8 cellular contexts compared by ENCODE assay signal in the genomic region with DNA sequence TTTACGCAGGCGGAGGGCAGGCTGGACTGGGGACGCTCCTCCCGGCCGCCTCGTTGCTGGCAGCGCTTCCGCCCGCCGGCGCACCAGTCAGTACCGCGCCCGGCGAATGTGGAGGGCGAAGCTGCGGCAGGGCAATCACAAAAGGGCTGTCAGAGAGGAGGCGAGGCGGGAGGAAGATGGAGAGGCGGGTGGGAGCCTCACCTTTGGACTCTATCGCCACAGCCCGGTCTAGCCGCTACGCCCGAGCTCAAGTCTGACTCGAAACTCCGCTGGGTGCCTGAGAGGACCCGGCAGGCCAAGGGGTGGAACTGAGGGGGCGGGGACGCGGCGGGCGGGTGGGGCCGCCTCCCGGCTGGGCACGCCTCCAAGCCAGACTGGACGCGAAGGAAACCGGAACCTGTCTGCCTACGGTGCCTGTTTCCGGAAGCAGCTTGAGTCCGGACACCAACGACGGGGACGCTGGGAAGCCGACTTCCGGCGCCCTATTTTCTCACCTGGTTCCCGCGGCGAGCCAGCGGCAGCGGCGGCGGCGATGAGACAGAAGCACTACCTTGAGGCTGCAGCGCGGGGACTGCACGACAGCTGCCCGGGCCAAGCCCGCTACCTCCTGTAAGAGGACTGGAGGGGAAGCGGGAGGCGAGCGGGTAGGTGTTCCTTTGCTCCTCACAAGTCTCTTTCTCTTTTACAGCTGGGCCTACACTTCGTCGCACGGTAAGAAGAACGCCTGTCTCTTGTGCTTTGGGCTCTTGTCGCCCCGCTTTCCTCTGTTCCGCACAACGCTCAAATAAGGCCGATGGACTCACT.
A peak's percentile ranks its signal among the peaks of the same experiment; 100 is the strongest.
DNase-seq lines count a peak whose midpoint lies in the region; TF ChIP-seq lines count a peak whose summit lies in the region.

A gene (plus strand): TSS at position 483 of the 804 bp plus-strand sequence.

- H2BK20ac ChIP-seq in H9 (ENCODE audit: low read depth, low read length, poor library complexity, severe bottlenecking): no peak within 1 kb of the TSS

- no peak within 1 kb of the TSS for H2BK5ac ChIP-seq in H9 (ENCODE audit: insufficient read length, low read length)

- no peak within 1 kb of the TSS for H2BK15ac ChIP-seq in H9 (ENCODE audit: low read depth, low read length)

- H3T11ph ChIP-seq in H9 (ENCODE audit: low read length): no peak within 1 kb of the TSS

- H3K79me2 ChIP-seq in H9 (ENCODE audit: insufficient read depth, low read length): peaks cover 6% of the 10 kb centered on the region

- H3K9me3 Mint-ChIP-seq in H9 (peaks cover 0 to 7% of the 10 kb centered on the region in 2 experiments; a peak in 1 of 5 replicates), neural crest cell (no peaks in the 10 kb centered on the region)

- no peak within 1 kb of the TSS for H3K56ac ChIP-seq in H9 (ENCODE audit: insufficient read length, low read depth, low read length)

- no peak within 1 kb of the TSS for H2BK12ac ChIP-seq in H9 (ENCODE audit: insufficient read length, low read depth, low read length)

- no peak within 1 kb of the TSS for H2AK5ac ChIP-seq in H9 (ENCODE audit: insufficient read length, low read length)

- no peak within 1 kb of the TSS for H4K5ac ChIP-seq in H9 (ENCODE audit: insufficient read length, low read depth, low read length)

- H3K27ac Mint-ChIP-seq in H9 (peak within 1 kb of the TSS; percentile 89 to 94 (median 93)), neural crest cell (ENCODE audit: unreplicated experiment) (peak within 1 kb of the TSS; percentile 97)

- no peaks in the 10 kb centered on the region for H4K20me1 ChIP-seq in H9 (ENCODE audit: control insufficient read depth, insufficient read depth, insufficient read length)

- no peaks in the 10 kb centered on the region for H3K27me3 ChIP-seq in H9 (ENCODE audit: insufficient read depth, low read length)
- no peaks in the 10 kb centered on the region for H3K27me3 ChIP-seq in stomach

- H3K36me3 Mint-ChIP-seq in H9 (ENCODE audit: insufficient read depth in 1 of 3, low read depth in 3 of 3) (peaks cover 23 to 39% (median 30%) of the 10 kb centered on the region in 3 experiments), neural crest cell (ENCODE audit: low read depth) (peaks cover 12% of the 10 kb centered on the region)

- no peak within 1 kb of the TSS for H3K4ac ChIP-seq in H9 (ENCODE audit: low read depth, low read length)

- H3K9me3 ChIP-seq in ES-I3 (ENCODE audit: control insufficient read depth, insufficient read depth, low read length) (no peaks in the 10 kb centered on the region; the same call in 1 of the 2 replicates), H9 (ENCODE audit: control insufficient read depth, low read depth, low read length) (no peaks in the 10 kb centered on the region), stomach (no peaks in the 10 kb centered on the region)

- intact Hi-C loops in stomach (cut with DNase I; ENCODE audit: low total_unique reads): no loop called here

- H3K23me2 ChIP-seq in H9 (ENCODE audit: insufficient read length, low read depth, low read length, poor library complexity, severe bottlenecking): no peaks in the 10 kb centered on the region

- no peak within 1 kb of the TSS for H3K23ac ChIP-seq in H9 (ENCODE audit: insufficient read length, low read depth, low read length)

- H3K36me3 ChIP-seq in ES-I3 (ENCODE audit: insufficient read depth, low read length) (peaks cover 13% of the 10 kb centered on the region), stomach (peaks cover 11 to 31% (median 29%) of the 10 kb centered on the region in 4 donors)

- peak within 1 kb of the TSS; percentile 94 to 98 for H3K4me3 Mint-ChIP-seq in H9
- peak within 1 kb of the TSS; percentile 98 for H3K4me3 Mint-ChIP-seq in neural crest cell

- no peak for TF ChIP-seq CTCF in H9 (conservative IDR thresholded peaks at IDR 0.05)
- TF ChIP-seq CTCF in foreskin fibroblast (IDR thresholded peaks at IDR 0.05; ENCODE audit: low read depth, low read length): no peak
- TF ChIP-seq CTCF in neural crest cell (conservative IDR thresholded peaks at IDR 0.05): no peak
- no peak for TF ChIP-seq CTCF in stomach (IDR thresholded peaks at IDR 0.05)

- no peak within 1 kb of the TSS for H2BK120ac ChIP-seq in H9 (ENCODE audit: low read depth, low read length, poor library complexity, severe bottlenecking)

- TF ChIP-seq EP300 in stomach (IDR thresholded peaks at IDR 0.05): no peak

- H3K27ac ChIP-seq in H9 (ENCODE audit: insufficient read length, low read depth, low read length): no peak within 1 kb of the TSS
- H3K27ac ChIP-seq in stomach: peak within 1 kb of the TSS; percentile 87 to 98 (median 93)

- TF ChIP-seq POLR2A in Raji (IDR thresholded peaks at IDR 0.05; ENCODE audit: insufficient read depth, low read depth, low read length) (peak; percentile 91), stomach (IDR thresholded peaks at IDR 0.05) (no peak)

- no peaks in the 10 kb centered on the region for H3K27me3 Mint-ChIP-seq in H9 (ENCODE audit: low read depth)
- peaks cover 3% of the 10 kb centered on the region for H3K27me3 Mint-ChIP-seq in neural crest cell (ENCODE audit: low read depth)

- peaks cover 19 to 20% of the 10 kb centered on the region in 2 experiments for H3K4me1 Mint-ChIP-seq in H9
- H3K4me1 Mint-ChIP-seq in neural crest cell: peaks cover 26% of the 10 kb centered on the region

- no peaks in the 10 kb centered on the region for H3K79me1 ChIP-seq in H9 (ENCODE audit: insufficient read depth, low read depth, low read length, poor library complexity, severe bottlenecking)

- peak within 1 kb of the TSS; percentile 86 for H3K9ac ChIP-seq in ES-I3 (ENCODE audit: low read depth, low read length)
- H3K9ac ChIP-seq in H9 (ENCODE audit: extremely low read depth, insufficient read length, low read length): peak within 1 kb of the TSS; percentile 89

- H4K91ac ChIP-seq in H9 (ENCODE audit: insufficient read length, low read depth, low read length): no peak within 1 kb of the TSS

- H3K18ac ChIP-seq in H9 (ENCODE audit: insufficient read length, low read depth, low read length): peak within 1 kb of the TSS; percentile 15

- no peak within 1 kb of the TSS for H2AFZ ChIP-seq in H9 (ENCODE audit: low read length)

- peak within 1 kb of the TSS; percentile 81 for H3K4me2 ChIP-seq in H9 (ENCODE audit: insufficient read depth, insufficient read length, low read length)

- 0 out of 2 replicates have a peak within 1 kb of the TSS, but pooled peaks have one; percentile 75 for H3K14ac ChIP-seq in H9 (ENCODE audit: insufficient read depth, low read length)

- WGBS in H9 (ENCODE audit: extremely low coverage, insufficient read length, low lambda C conversion rate): no CpG with 5 or more reads among the region's 73 CpGs
- 0% methylated on average over 47 to 73 of the region's 73 CpGs for WGBS in stomach, 5 donors

- H3K4me1 ChIP-seq in ES-I3 (ENCODE audit: insufficient read depth, low read length) (no peaks in the 10 kb centered on the region), H9 (ENCODE audit: insufficient read depth, low read length) (peaks cover 2% of the 10 kb centered on the region; the same call in 1 of the 2 replicates), stomach (peaks cover 14 to 39% (median 23%) of the 10 kb centered on the region in 4 donors)

- H4K8ac ChIP-seq in H9 (replicated peaks; ENCODE audit: insufficient read length, low read depth, low read length): no peak within 1 kb of the TSS

- DNase-seq in H9 (peak; percentile 96), M059J (ENCODE audit: low read depth) (peak; percentile 90), activated gamma-delta T cell (lab: John Stamatoyannopoulos, UW) (peak; percentile 81), foreskin fibroblast (peak; percentile 94 to 98), neural crest cell (ENCODE audit: low read depth, low spot score) (peak; percentile 88), stomach (peak; percentile 97)

- H3K4me3 ChIP-seq in foreskin fibroblast (ENCODE audit: low read depth in 1 of 2, low read length in 2 of 2) (peak within 1 kb of the TSS; percentile 66 to 80), stomach (peak within 1 kb of the TSS; percentile 79 to 87 (median 83))
